ENCODE assay signal across 9 cellular contexts in genomic region chrX:48682795-48683194, GRCh38. TPM values are rescaled to one million over a fixed set of nuclear protein-coding genes. Genes with fewer than 3 reads are reported as not detected.
A peak's percentile ranks its signal among the peaks of the same experiment; 100 is the strongest.
DNase-seq lines count a peak whose midpoint lies in the region; ATAC-seq and TF ChIP-seq lines count a peak whose summit lies in the region.
"Not testable (repeated sequence)": the region's sequence is repeated elsewhere in the genome, so short reads cannot be mapped to it uniquely, and the experiment has no call there.
"Had no signal": no experiment of that assay in that cellular context is flagged by ENCODE, and none has a peak within 500 bp of the region (broad histone marks: within the 10 kb centered on the region; RNA-seq: fewer than 3 reads in every experiment).

No MANE protein-coding gene starts in this region.

- not testable (repeated sequence) for TF ChIP-seq POLR2A in spleen (IDR thresholded peaks at IDR 0.05)

- H3K27me3 Mint-ChIP-seq in CD8-positive, alpha-beta T cell (ENCODE audit: low read depth); activated B cell treated with CpG ODN at 0.5 μM for 24 hours; activated naive CD4-positive, alpha-beta T cell treated with anti-CD3 and anti-CD28 coated beads for 36 hours (ENCODE audit: low read depth); effector memory CD8-positive, alpha-beta T cell: not testable (repeated sequence)

- not testable (repeated sequence) for ATAC-seq in CD8-positive, alpha-beta T cell; activated B cell treated with CpG ODN at 0.5 μM for 24 hours (ENCODE audit: low read depth); effector memory CD8-positive, alpha-beta T cell (replicated peaks)
- peak; percentile 70 to 77 for ATAC-seq in lower lobe of right lung

- peaks cover 35% of the 10 kb centered on the region for H3K36me3 Mint-ChIP-seq in CD8-positive, alpha-beta T cell
- peaks cover 35% of the 10 kb centered on the region for H3K36me3 Mint-ChIP-seq in activated B cell treated with CpG ODN at 0.5 μM for 24 hours (ENCODE audit: low read depth)
- H3K36me3 Mint-ChIP-seq in activated naive CD4-positive, alpha-beta T cell treated with anti-CD3 and anti-CD28 coated beads for 36 hours (ENCODE audit: low read depth) = peaks cover 30% of the 10 kb centered on the region
- H3K36me3 Mint-ChIP-seq in effector memory CD8-positive, alpha-beta T cell (ENCODE audit: insufficient read depth) = peaks cover 25% of the 10 kb centered on the region

- not testable (repeated sequence) for TF ChIP-seq CTCF in CD8-positive, alpha-beta T cell (IDR thresholded peaks at IDR 0.05); activated B cell treated with CpG ODN at 0.5 μM for 24 hours (IDR thresholded peaks at IDR 0.05); lower lobe of right lung (IDR thresholded peaks at IDR 0.05); spleen (IDR thresholded peaks at IDR 0.05 in 8 of 11, conservative IDR thresholded peaks at IDR 0.05 in 3 of 11)

- not testable (repeated sequence) for H3K9me3 ChIP-seq in CD8-positive, alpha-beta T cell (ENCODE audit: low read length); lower lobe of right lung; spleen

- not testable (repeated sequence) for H3K9me3 Mint-ChIP-seq in CD8-positive, alpha-beta T cell; activated B cell treated with CpG ODN at 0.5 μM for 24 hours; activated naive CD4-positive, alpha-beta T cell treated with anti-CD3 and anti-CD28 coated beads for 36 hours; effector memory CD8-positive, alpha-beta T cell

- WGBS in spleen, 5 donors = 56 to 89% (median 72%) methylated on average over 10 to 12 of the region's 12 CpGs

- DNase-seq in CD8-positive, alpha-beta T cell; activated B cell treated with CpG ODN at 0.5 μM for 24 hours; activated naive CD4-positive, alpha-beta T cell treated with anti-CD3 and anti-CD28 coated beads for 36 hours; effector memory CD8-positive, alpha-beta T cell; lower lobe of right lung: not testable (repeated sequence)
- peak; percentile 16 to 65 for DNase-seq in NOMO-1 (lab: John Stamatoyannopoulos, UW; ENCODE audit: unreplicated experiment in 2 of 2)
- peak; percentile 66 for DNase-seq in spleen

- H3K4me1 Mint-ChIP-seq in CD8-positive, alpha-beta T cell (ENCODE audit: low read depth) = peaks cover 64% of the 10 kb centered on the region
- H3K4me1 Mint-ChIP-seq in activated B cell treated with CpG ODN at 0.5 μM for 24 hours = peaks cover 58% of the 10 kb centered on the region
- H3K4me1 Mint-ChIP-seq in activated naive CD4-positive, alpha-beta T cell treated with anti-CD3 and anti-CD28 coated beads for 36 hours (ENCODE audit: low read depth) = peaks cover 61% of the 10 kb centered on the region
- H3K4me1 Mint-ChIP-seq in effector memory CD8-positive, alpha-beta T cell (ENCODE audit: low read depth in 2 of 2) = peaks cover 40 to 51% of the 10 kb centered on the region in 2 donors

- POLR2A ChIA-PET in CD8-positive, alpha-beta T cell (lab: Charles Lee) = interaction anchor here (1.0 to 2.6 kb wide), 6 partner anchors 10 to 215 kb away, joined by 3 to 17 read pairs (median 6); partner anchors contain the start of genes HDAC6, PQBP1, SUV39H1 and TIMM17B
- POLR2A ChIA-PET in activated B cell treated with CpG ODN at 0.5 μM for 24 hours (lab: Charles Lee) = interaction anchor here (0.6 to 3.0 kb wide), 10 partner anchors 10 to 275 kb away, joined by 3 to 20 read pairs (median 6); partner anchors contain the start of genes HDAC6, OTUD5, PQBP1 and SUV39H1

- H3K27me3 ChIP-seq in CD8-positive, alpha-beta T cell (ENCODE audit: insufficient read depth, low read length); lower lobe of right lung (ENCODE audit: low read depth); spleen (replicated peaks in 1 of 7): not testable (repeated sequence)

- H3K27ac Mint-ChIP-seq in CD8-positive, alpha-beta T cell = peak overlapping the region; percentile 93
- peak overlapping the region; percentile 94 for H3K27ac Mint-ChIP-seq in activated B cell treated with CpG ODN at 0.5 μM for 24 hours
- peak overlapping the region; percentile 97 for H3K27ac Mint-ChIP-seq in activated naive CD4-positive, alpha-beta T cell treated with anti-CD3 and anti-CD28 coated beads for 36 hours
- H3K27ac Mint-ChIP-seq in effector memory CD8-positive, alpha-beta T cell = peak overlapping the region; percentile 97

- not testable (repeated sequence) for H3K4me3 ChIP-seq in CD8-positive, alpha-beta T cell (ENCODE audit: low read depth, low read length); lower lobe of right lung
- H3K4me3 ChIP-seq in spleen = peak overlapping the region in 1 of 8 donors; percentile 77

- peak overlapping the region; percentile 73 for H3K27ac ChIP-seq in CD8-positive, alpha-beta T cell (ENCODE audit: low read depth, low read length)
- H3K27ac ChIP-seq in lower lobe of right lung = peak overlapping the region; percentile 73
- H3K27ac ChIP-seq in spleen = peak overlapping the region; percentile 67 to 94 (median 88)

- intact Hi-C loops in CD8-positive, alpha-beta T cell (cut with DNase I, micrococcal nuclease) = loop anchor here in 1 of 2 experiments (2.0 kb wide), 1 partner anchor 14 kb away; the partner anchor contains the start of gene SUV39H1
- intact Hi-C loops in activated B cell treated with CpG ODN at 0.5 μM for 24 hours (cut with micrococcal nuclease) = loop anchor here (1.0 kb wide), 1 partner anchor 14 kb away; the partner anchor contains the start of gene SUV39H1
- intact Hi-C loops in activated naive CD4-positive, alpha-beta T cell treated with anti-CD3 and anti-CD28 coated beads for 36 hours (cut with micrococcal nuclease); lower lobe of right lung (cut with DNase I); spleen (cut with DNase I; ENCODE audit: low total_unique reads): not testable (repeated sequence)

- H3K4me1 ChIP-seq in CD8-positive, alpha-beta T cell (ENCODE audit: insufficient read depth, low read length) = peaks cover 35% of the 10 kb centered on the region
- H3K4me1 ChIP-seq in lower lobe of right lung = not testable (repeated sequence)
- H3K4me1 ChIP-seq in spleen = peaks cover 0 to 74% (median 27%) of the 10 kb centered on the region in 6 donors

- CTCF ChIA-PET in CD8-positive, alpha-beta T cell (lab: Charles Lee) = not testable (repeated sequence)
- CTCF ChIA-PET in activated B cell treated with CpG ODN at 0.5 μM for 24 hours (lab: Charles Lee) = interaction anchor here (1.2 kb wide), 1 partner anchor 14 kb away, joined by 3 read pairs; the partner anchor contains the start of gene SUV39H1
- CTCF ChIA-PET in activated naive CD4-positive, alpha-beta T cell treated with anti-CD3 and anti-CD28 coated beads for 36 hours (lab: Charles Lee) = interaction anchor here (0.6 to 0.8 kb wide), 3 partner anchors 9 to 37 kb away, joined by 3 to 4 read pairs (median 3); partner anchors contain the start of gene SUV39H1

- H3K4me3 Mint-ChIP-seq in CD8-positive, alpha-beta T cell; activated B cell treated with CpG ODN at 0.5 μM for 24 hours: not testable (repeated sequence)
- peak overlapping the region; percentile 96 for H3K4me3 Mint-ChIP-seq in activated naive CD4-positive, alpha-beta T cell treated with anti-CD3 and anti-CD28 coated beads for 36 hours
- peak overlapping the region; percentile 48 to 96 for H3K4me3 Mint-ChIP-seq in effector memory CD8-positive, alpha-beta T cell

- H3K36me3 ChIP-seq in CD8-positive, alpha-beta T cell (ENCODE audit: insufficient read depth, low read length) = peaks cover 19% of the 10 kb centered on the region
- not testable (repeated sequence) for H3K36me3 ChIP-seq in lower lobe of right lung
- H3K36me3 ChIP-seq in spleen = peaks cover 0 to 26% (median 1%) of the 10 kb centered on the region in 6 donors

RNA-seq across cellular contexts. Expression of gene WAS, which starts 0.8 kb away (rescaled TPM):
- total RNA-seq in CD8-positive, alpha-beta T cell = 10 to 100 TPM; 50.6 to 54.9 TPM
- total RNA-seq in activated B cell treated with CpG ODN at 0.5 μM for 24 hours (101 and 102 TPM in 2 replicates), lower lobe of right lung (40.3 TPM), spleen (100 to 1,000 TPM in 5 of 7 donors, 10 to 100 TPM in 2; 99.3 to 169 (median 107) TPM)
- 10 to 100 TPM; 76.1 to 77.8 TPM for total RNA-seq in activated naive CD4-positive, alpha-beta T cell treated with anti-CD3 and anti-CD28 coated beads for 36 hours
- 10 to 100 TPM; 53.5 to 64.8 (median 56.2) TPM for polyA plus RNA-seq in spleen
- total RNA-seq: SJCRH30 had no signal
- polyA plus RNA-seq: AG04450 had no signal

RNA-seq across cellular contexts. Expression of gene SUV39H1, which starts 13.7 kb away (rescaled TPM):
- 1 to 10 TPM; 8.2 to 8.6 TPM for total RNA-seq in CD8-positive, alpha-beta T cell
- total RNA-seq in activated B cell treated with CpG ODN at 0.5 μM for 24 hours = 9.1 and 10.8 TPM in 2 replicates
- total RNA-seq in activated naive CD4-positive, alpha-beta T cell treated with anti-CD3 and anti-CD28 coated beads for 36 hours = 10 to 100 TPM; 31.5 to 31.9 TPM
- 3.5 TPM for total RNA-seq in lower lobe of right lung
- 1 to 10 TPM; 6.2 to 9.2 (median 7.4) TPM for total RNA-seq in spleen
- polyA plus RNA-seq in spleen = 1 to 10 TPM; 4.0 to 6.7 (median 4.9) TPM
